2 cellular contexts compared by ENCODE assay signal in the genomic region with DNA sequence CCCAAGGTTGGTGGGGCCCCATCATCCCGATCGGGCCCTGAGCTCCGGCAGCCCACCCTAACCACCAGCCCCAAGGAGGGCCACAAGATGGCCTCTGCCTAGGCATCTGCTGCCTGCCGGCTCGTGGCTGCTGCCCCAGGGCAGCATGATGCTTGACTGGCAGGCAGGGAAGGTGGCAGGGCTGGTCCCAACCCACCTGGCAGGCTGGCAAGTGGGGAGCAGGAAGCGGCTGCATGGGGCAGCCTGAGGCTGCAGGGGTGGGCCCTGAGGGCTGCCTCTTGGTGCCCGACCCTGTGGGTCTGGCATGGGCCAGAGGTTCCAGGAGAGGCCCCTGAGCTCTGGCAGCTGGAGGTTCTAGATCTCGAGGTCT.
A peak's percentile ranks its signal among the peaks of the same experiment; 100 is the strongest.
TF ChIP-seq lines count a peak whose summit lies in the region.

No MANE protein-coding gene starts in this region.

TF ChIP-seq in HEK293, 187 proteins besides CTCF, POLR2A, EP300 and RAD21 (continued from another document and continues in another):
- TF ChIP-seq ZNF777 (tag by site-specific recombination; IDR thresholded peaks at IDR 0.05; ENCODE audit: borderline replicate concordance): no peak
- no peak for TF ChIP-seq ZNF48 (tag by site-specific recombination; IDR thresholded peaks at IDR 0.05)
- TF ChIP-seq ZNF394 (tag by site-specific recombination; IDR thresholded peaks at IDR 0.05; ENCODE audit: borderline replicate concordance): no peak
- no peak for TF ChIP-seq ZNF175 (tag by site-specific recombination; IDR thresholded peaks at IDR 0.05)
- TF ChIP-seq ZNF302 (tag by site-specific recombination; IDR thresholded peaks at IDR 0.05; ENCODE audit: low read depth): no peak
- TF ChIP-seq, protein P1, sequence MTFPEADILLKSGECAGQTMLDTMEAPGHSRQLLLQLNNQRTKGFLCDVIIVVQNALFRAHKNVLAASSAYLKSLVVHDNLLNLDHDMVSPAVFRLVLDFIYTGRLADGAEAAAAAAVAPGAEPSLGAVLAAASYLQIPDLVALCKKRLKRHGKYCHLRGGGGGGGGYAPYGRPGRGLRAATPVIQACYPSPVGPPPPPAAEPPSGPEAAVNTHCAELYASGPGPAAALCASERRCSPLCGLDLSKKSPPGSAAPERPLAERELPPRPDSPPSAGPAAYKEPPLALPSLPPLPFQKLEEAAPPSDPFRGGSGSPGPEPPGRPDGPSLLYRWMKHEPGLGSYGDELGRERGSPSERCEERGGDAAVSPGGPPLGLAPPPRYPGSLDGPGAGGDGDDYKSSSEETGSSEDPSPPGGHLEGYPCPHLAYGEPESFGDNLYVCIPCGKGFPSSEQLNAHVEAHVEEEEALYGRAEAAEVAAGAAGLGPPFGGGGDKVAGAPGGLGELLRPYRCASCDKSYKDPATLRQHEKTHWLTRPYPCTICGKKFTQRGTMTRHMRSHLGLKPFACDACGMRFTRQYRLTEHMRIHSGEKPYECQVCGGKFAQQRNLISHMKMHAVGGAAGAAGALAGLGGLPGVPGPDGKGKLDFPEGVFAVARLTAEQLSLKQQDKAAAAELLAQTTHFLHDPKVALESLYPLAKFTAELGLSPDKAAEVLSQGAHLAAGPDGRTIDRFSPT (tag by site-specific recombination; IDR thresholded peaks at IDR 0.05): 0 out of 2 replicates have a peak, but pooled peaks have one; percentile 31
- TF ChIP-seq OVOL3 (tag by site-specific recombination; IDR thresholded peaks at IDR 0.05): no peak
- no peak for TF ChIP-seq SETDB1 (IDR thresholded peaks at IDR 0.05; ENCODE audit: insufficient read length, low read length)
- no peak for TF ChIP-seq ZFP69B (tag by site-specific recombination; IDR thresholded peaks at IDR 0.05)
- TF ChIP-seq ZXDB (tag by site-specific recombination; IDR thresholded peaks at IDR 0.05): no peak
- no peak for TF ChIP-seq ZSCAN4 (tag by site-specific recombination; IDR thresholded peaks at IDR 0.05)
- no peak for TF ChIP-seq ZNF146 (tag by site-specific recombination; IDR thresholded peaks at IDR 0.05)
- no peak for TF ChIP-seq OSR2 (tag by site-specific recombination; IDR thresholded peaks at IDR 0.05)
- no peak for TF ChIP-seq REST (tag by site-specific recombination; IDR thresholded peaks at IDR 0.05)
- TF ChIP-seq, protein P2, sequence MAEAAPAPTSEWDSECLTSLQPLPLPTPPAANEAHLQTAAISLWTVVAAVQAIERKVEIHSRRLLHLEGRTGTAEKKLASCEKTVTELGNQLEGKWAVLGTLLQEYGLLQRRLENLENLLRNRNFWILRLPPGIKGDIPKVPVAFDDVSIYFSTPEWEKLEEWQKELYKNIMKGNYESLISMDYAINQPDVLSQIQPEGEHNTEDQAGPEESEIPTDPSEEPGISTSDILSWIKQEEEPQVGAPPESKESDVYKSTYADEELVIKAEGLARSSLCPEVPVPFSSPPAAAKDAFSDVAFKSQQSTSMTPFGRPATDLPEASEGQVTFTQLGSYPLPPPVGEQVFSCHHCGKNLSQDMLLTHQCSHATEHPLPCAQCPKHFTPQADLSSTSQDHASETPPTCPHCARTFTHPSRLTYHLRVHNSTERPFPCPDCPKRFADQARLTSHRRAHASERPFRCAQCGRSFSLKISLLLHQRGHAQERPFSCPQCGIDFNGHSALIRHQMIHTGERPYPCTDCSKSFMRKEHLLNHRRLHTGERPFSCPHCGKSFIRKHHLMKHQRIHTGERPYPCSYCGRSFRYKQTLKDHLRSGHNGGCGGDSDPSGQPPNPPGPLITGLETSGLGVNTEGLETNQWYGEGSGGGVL (tag by site-specific recombination; IDR thresholded peaks at IDR 0.05): 0 out of 2 replicates have a peak, but pooled peaks have one; percentile 23
- TF ChIP-seq ZNF837 (tag by site-specific recombination; IDR thresholded peaks at IDR 0.05): no peak
- no peak for TF ChIP-seq ZNF274 (IDR thresholded peaks at IDR 0.05; ENCODE audit: low read length)
- no peak for TF ChIP-seq ZNF274 (tag by site-specific recombination; IDR thresholded peaks at IDR 0.05; ENCODE audit: borderline replicate concordance)
- no peak for TF ChIP-seq ZNF354C (tag by site-specific recombination; IDR thresholded peaks at IDR 0.05; ENCODE audit: borderline replicate concordance, low read depth)
- TF ChIP-seq KLF9 (tag by site-specific recombination; IDR thresholded peaks at IDR 0.05; ENCODE audit: low read depth): no peak
- no peak for TF ChIP-seq SALL2 (tag by site-specific recombination; IDR thresholded peaks at IDR 0.05; ENCODE audit: borderline replicate concordance)
- no peak for TF ChIP-seq TRIM28 (IDR thresholded peaks at IDR 0.05; ENCODE audit: borderline replicate concordance, low read length)

TF ChIP-seq in liver, 16 proteins besides CTCF, POLR2A, EP300 and RAD21 (continued from another document):
- TF ChIP-seq HNF4A (conservative IDR thresholded peaks at IDR 0.05) (no peak), REST (IDR thresholded peaks at IDR 0.05) (no peak), NR2F2 (IDR thresholded peaks at IDR 0.05) (no peak), GABPA (IDR thresholded peaks at IDR 0.05 in 1 of 2, conservative IDR thresholded peaks at IDR 0.05 in 1 of 2) (no peak)
- TF ChIP-seq, protein P3, sequence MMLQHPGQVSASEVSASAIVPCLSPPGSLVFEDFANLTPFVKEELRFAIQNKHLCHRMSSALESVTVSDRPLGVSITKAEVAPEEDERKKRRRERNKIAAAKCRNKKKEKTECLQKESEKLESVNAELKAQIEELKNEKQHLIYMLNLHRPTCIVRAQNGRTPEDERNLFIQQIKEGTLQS (IDR thresholded peaks at IDR 0.05): no peak
